Comparison of ENCODE assay signal across 21 cellular contexts in the genomic region with DNA sequence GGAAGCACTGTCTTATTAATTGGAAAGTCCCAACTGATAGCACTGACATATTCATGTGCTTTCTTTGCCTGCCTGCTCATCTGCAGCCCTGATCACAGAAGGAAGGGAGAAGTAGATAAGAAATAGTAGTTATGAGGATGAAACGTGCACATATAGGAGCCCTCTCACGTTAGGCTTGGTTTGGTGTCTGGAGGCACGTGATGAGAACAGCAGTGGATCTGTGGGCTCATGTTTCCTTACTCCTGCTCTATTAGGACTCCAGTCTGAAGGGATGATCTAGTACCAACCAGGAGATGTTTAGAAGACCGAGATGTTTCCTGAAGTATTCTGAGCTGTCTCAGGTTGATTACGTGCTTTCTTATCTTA.
DNase-seq lines count a peak whose midpoint lies in the region; ATAC-seq, FAIRE-seq and TF ChIP-seq lines count a peak whose summit lies in the region.
"Had no signal": no experiment of that assay in that cellular context is flagged by ENCODE, and none has a peak within 500 bp of the region (broad histone marks: within the 10 kb centered on the region; RNA-seq: fewer than 3 reads in every experiment).

No MANE protein-coding gene starts in this region.

- peaks cover 78% of the 10 kb centered on the region for H3K4me1 Mint-ChIP-seq in activated CD8-positive, alpha-beta T cell treated with anti-CD3 and anti-CD28 coated beads for 36 hours (ENCODE audit: low read depth)
- peaks cover 32% of the 10 kb centered on the region for H3K4me1 Mint-ChIP-seq in activated CD8-positive, alpha-beta T cell treated with anti-CD3 and anti-CD28 coated beads, Interleukin-2, amount 10 ng/mL, durations not matched to agents 7 days and 5 days (ENCODE audit: low read depth)
- H3K4me1 Mint-ChIP-seq in stimulated activated memory B cell treated with anti-CD40 and anti-IgM and Interleukin-4, amounts not matched to agents 10 μg/mL and 1 μg/mL and 100 μg/mL, for 72 hours = peaks cover 95% of the 10 kb centered on the region

- peak; percentile 23 for FAIRE-seq in K562 (lab: Jason Lieb, UNC)
- FAIRE-seq: A549, GM12891 had no signal

- no peak overlapping the region for H3K4me3 ChIP-seq in K562
- H3K4me3 ChIP-seq: A549; adrenal gland; BLaER1 treated with 17β-estradiol and CSF1 and Interleukin-3, amounts not matched to agents 10 nM and 100 nM; gastroesophageal sphincter; HAP-1; SK-N-MC had no signal

- no peak for TF ChIP-seq EP300 in K562 (IDR thresholded peaks at IDR 0.05; ENCODE audit: low read length)

- no peaks in the 10 kb centered on the region for H3K9me3 ChIP-seq in K562 (replicated peaks; ENCODE audit: control insufficient read depth, insufficient read depth, low read depth, low read length)
- H3K9me3 ChIP-seq: A549; adrenal gland; BLaER1 treated with 17β-estradiol and CSF1 and Interleukin-3, amounts not matched to agents 10 nM and 100 nM; gastroesophageal sphincter; HAP-1 had no signal

- no peak for TF ChIP-seq RAD21 in K562 (CRISPR knock-in tag; conservative IDR thresholded peaks at IDR 0.05 in 1 of 2, IDR thresholded peaks at IDR 0.05 in 1 of 2)

- H3K36me3 ChIP-seq in K562 (ENCODE audit: control insufficient read depth, insufficient read depth, low read length) = no peaks in the 10 kb centered on the region
- H3K36me3 ChIP-seq: adrenal gland, gastroesophageal sphincter, HAP-1 had no signal

- ATAC-seq in activated CD8-positive, alpha-beta T cell treated with anti-CD3 and anti-CD28 coated beads for 36 hours = peak; percentile 10
- no peak for ATAC-seq in activated CD8-positive, alpha-beta T cell treated with anti-CD3 and anti-CD28 coated beads, Interleukin-2, amount 10 ng/mL, durations not matched to agents 7 days and 5 days
- ATAC-seq in K562 = peak; percentile 48
- ATAC-seq in stimulated activated memory B cell treated with anti-CD40 and anti-IgM and Interleukin-4, amounts not matched to agents 10 μg/mL and 1 μg/mL and 100 μg/mL, for 72 hours = peak; percentile 61
- no peak for ATAC-seq in GM21723 (IDR thresholded peaks at IDR 0.05; ENCODE audit: unreplicated experiment)
- ATAC-seq: A549; gastroesophageal sphincter; natural killer cell treated with Interleukin-12 subunit alpha and Interleukin-12 subunit beta and Interleukin-15 and Interleukin-18, amount 100 ng/mL, for 72 hours had no signal

- H3K27me3 Mint-ChIP-seq in activated CD8-positive, alpha-beta T cell treated with anti-CD3 and anti-CD28 coated beads for 36 hours = no peaks in the 10 kb centered on the region
- no peaks in the 10 kb centered on the region for H3K27me3 Mint-ChIP-seq in activated CD8-positive, alpha-beta T cell treated with anti-CD3 and anti-CD28 coated beads, Interleukin-2, amount 10 ng/mL, durations not matched to agents 7 days and 5 days (ENCODE audit: low read depth)
- H3K27me3 Mint-ChIP-seq in stimulated activated memory B cell treated with anti-CD40 and anti-IgM and Interleukin-4, amounts not matched to agents 10 μg/mL and 1 μg/mL and 100 μg/mL, for 72 hours = no peaks in the 10 kb centered on the region
- H3K27me3 Mint-ChIP-seq: natural killer cell treated with Interleukin-12 subunit alpha and Interleukin-12 subunit beta and Interleukin-15 and Interleukin-18, amount 100 ng/mL, for 72 hours had no signal

- H3K79me2 ChIP-seq in K562 (ENCODE audit: control insufficient read depth, insufficient read depth, low read length) = peaks cover 95% of the 10 kb centered on the region

- no peak overlapping the region for H3K27ac Mint-ChIP-seq in activated CD8-positive, alpha-beta T cell treated with anti-CD3 and anti-CD28 coated beads for 36 hours
- no peak overlapping the region for H3K27ac Mint-ChIP-seq in activated CD8-positive, alpha-beta T cell treated with anti-CD3 and anti-CD28 coated beads, Interleukin-2, amount 10 ng/mL, durations not matched to agents 7 days and 5 days
- peak overlapping the region; percentile 93 for H3K27ac Mint-ChIP-seq in stimulated activated memory B cell treated with anti-CD40 and anti-IgM and Interleukin-4, amounts not matched to agents 10 μg/mL and 1 μg/mL and 100 μg/mL, for 72 hours
- H3K27ac Mint-ChIP-seq: natural killer cell treated with Interleukin-12 subunit alpha and Interleukin-12 subunit beta and Interleukin-15 and Interleukin-18, amount 100 ng/mL, for 72 hours had no signal

- peaks cover 36% of the 10 kb centered on the region for H4K20me1 ChIP-seq in K562 (replicated peaks; ENCODE audit: control insufficient read depth, insufficient read depth, low read length)

- H3K27me3 ChIP-seq in K562 (ENCODE audit: control insufficient read depth in 2 of 2, insufficient read depth in 2 of 2, low read length in 2 of 2) = no peaks in the 10 kb centered on the region
- H3K27me3 ChIP-seq: adrenal gland; BLaER1 treated with 17β-estradiol and CSF1 and Interleukin-3, amounts not matched to agents 10 nM and 100 nM; gastroesophageal sphincter had no signal

- H3K9me1 ChIP-seq in K562 (ENCODE audit: control insufficient read depth, insufficient read depth, low read length) = no peaks in the 10 kb centered on the region

- intact Hi-C loops in activated CD8-positive, alpha-beta T cell treated with anti-CD3 and anti-CD28 coated beads for 36 hours (cut with micrococcal nuclease) = loop anchor here (1.0 kb wide), 1 partner anchor 28 kb away; no protein-coding TSS in a partner anchor
- intact Hi-C loops in K562 (cut with micrococcal nuclease) = no loop called here

- H3K9ac ChIP-seq in K562 (ENCODE audit: insufficient read depth in 1 of 2, low read depth in 2 of 2, low read length in 2 of 2) = no peak overlapping the region
- H3K9ac ChIP-seq: BLaER1 treated with 17β-estradiol and CSF1 and Interleukin-3, amounts not matched to agents 10 nM and 100 nM had no signal

- H2AFZ ChIP-seq in K562 (ENCODE audit: low read depth, low read length) = no peak overlapping the region

- no peak overlapping the region for H3K4me3 Mint-ChIP-seq in activated CD8-positive, alpha-beta T cell treated with anti-CD3 and anti-CD28 coated beads for 36 hours
- no peak overlapping the region for H3K4me3 Mint-ChIP-seq in activated CD8-positive, alpha-beta T cell treated with anti-CD3 and anti-CD28 coated beads, Interleukin-2, amount 10 ng/mL, durations not matched to agents 7 days and 5 days
- peak overlapping the region; percentile 72 for H3K4me3 Mint-ChIP-seq in stimulated activated memory B cell treated with anti-CD40 and anti-IgM and Interleukin-4, amounts not matched to agents 10 μg/mL and 1 μg/mL and 100 μg/mL, for 72 hours
- H3K4me3 Mint-ChIP-seq: natural killer cell treated with Interleukin-12 subunit alpha and Interleukin-12 subunit beta and Interleukin-15 and Interleukin-18, amount 100 ng/mL, for 72 hours had no signal

- no peak for TF ChIP-seq POLR2A in K562 (conservative IDR thresholded peaks at IDR 0.05)

- in situ Hi-C loops in K562 (cut with MboI) = no loop called here

- H3K4me2 ChIP-seq in K562 (ENCODE audit: insufficient read depth, low read length) = peak overlapping the region; percentile 53
- H3K4me2 ChIP-seq: A549 had no signal

- WGBS in K562 (ENCODE audit: insufficient coverage, low coverage, missing lambda C conversion rate) = 5% methylated on average over 4 of the region's 5 CpGs

- H3K9me3 Mint-ChIP-seq in activated CD8-positive, alpha-beta T cell treated with anti-CD3 and anti-CD28 coated beads for 36 hours = no peaks in the 10 kb centered on the region
- no peaks in the 10 kb centered on the region for H3K9me3 Mint-ChIP-seq in activated CD8-positive, alpha-beta T cell treated with anti-CD3 and anti-CD28 coated beads, Interleukin-2, amount 10 ng/mL, durations not matched to agents 7 days and 5 days (ENCODE audit: insufficient read depth)
- no peaks in the 10 kb centered on the region for H3K9me3 Mint-ChIP-seq in stimulated activated memory B cell treated with anti-CD40 and anti-IgM and Interleukin-4, amounts not matched to agents 10 μg/mL and 1 μg/mL and 100 μg/mL, for 72 hours
- H3K9me3 Mint-ChIP-seq: natural killer cell treated with Interleukin-12 subunit alpha and Interleukin-12 subunit beta and Interleukin-15 and Interleukin-18, amount 100 ng/mL, for 72 hours had no signal

- BruUV-seq in K562 (replicated peaks; lab: Mats Ljungman, UMichigan) = no TSS peak

- no peak for DNase-seq in activated CD8-positive, alpha-beta T cell treated with anti-CD3 and anti-CD28 coated beads for 36 hours
- DNase-seq in activated CD8-positive, alpha-beta T cell treated with anti-CD3 and anti-CD28 coated beads, Interleukin-2, amount 10 ng/mL, durations not matched to agents 7 days and 5 days = no peak
- DNase-seq in NCI-H69 (lab: John Stamatoyannopoulos, UW) (peak; percentile 37), K562 (ENCODE audit: extremely low read depth in 1 of 4, low spot score in 3 of 4) (peak in 2 of 4 experiments; percentile 17 to 23), NCI-H1105 (lab: John Stamatoyannopoulos, UW) (no peak), amygdala (lab: John Stamatoyannopoulos, UW) (no peak)
- DNase-seq: adrenal gland; KBM-7; mesendoderm; NCI-H187; NCI-H345; NK-92 treated with Interleukin-12 subunit alpha and Interleukin-12 subunit beta, amount 100 ng/mL, for 24 hours had no signal

- peaks cover 3 to 29% of the 10 kb centered on the region in 2 experiments for H3K4me1 ChIP-seq in K562 (replicated peaks in 1 of 2; ENCODE audit: control insufficient read depth in 2 of 2, insufficient read depth in 2 of 2, low read length in 2 of 2)
- H3K4me1 ChIP-seq: adrenal gland had no signal

- CTCF ChIA-PET in activated CD8-positive, alpha-beta T cell treated with anti-CD3 and anti-CD28 coated beads for 36 hours (lab: Charles Lee) = interaction anchor here (0.8 to 3.6 kb wide), 8 partner anchors 11 to 53 kb away, joined by 3 to 17 read pairs (median 4); no protein-coding TSS in a partner anchor
- CTCF ChIA-PET in activated CD8-positive, alpha-beta T cell treated with anti-CD3 and anti-CD28 coated beads, Interleukin-2, amount 10 ng/mL, durations not matched to agents 7 days and 5 days (lab: Charles Lee) = interaction anchor here (0.9 to 1.5 kb wide), 3 partner anchors 13 to 441 kb away, joined by 3 to 5 read pairs (median 4); no protein-coding TSS in a partner anchor
- CTCF ChIA-PET in K562 (lab: Yijun Ruan, JAX; ENCODE audit: low intra/inter-chr PET ratio) = no interaction called here

- TF ChIP-seq CTCF in activated CD8-positive, alpha-beta T cell treated with anti-CD3 and anti-CD28 coated beads for 36 hours (IDR thresholded peaks at IDR 0.05) = no peak
- TF ChIP-seq CTCF in K562 (IDR thresholded peaks at IDR 0.05 in 2 of 3, conservative IDR thresholded peaks at IDR 0.05 in 1 of 3; ENCODE audit: insufficient read depth in 2 of 3, low read depth in 1 of 3, low read length in 3 of 3) = no peak

- POLR2A ChIA-PET in activated CD8-positive, alpha-beta T cell treated with anti-CD3 and anti-CD28 coated beads for 36 hours (lab: Charles Lee) = no interaction called here
- POLR2A ChIA-PET in activated CD8-positive, alpha-beta T cell treated with anti-CD3 and anti-CD28 coated beads, Interleukin-2, amount 10 ng/mL, durations not matched to agents 7 days and 5 days (lab: Charles Lee) = no interaction called here
- POLR2A ChIA-PET in K562 (lab: Yijun Ruan, JAX) = interaction anchor here (0.9 to 1.0 kb wide), 2 partner anchors 34 to 51 kb away, joined by 3 read pairs; no protein-coding TSS in a partner anchor

- peak overlapping the region; percentile 6; the same call in 1 of the 3 replicates for H3K27ac ChIP-seq in K562 (ENCODE audit: extremely low read depth, low read depth, low read length)
- H3K27ac ChIP-seq: A549, adrenal gland, gastroesophageal sphincter, SK-N-MC had no signal

- H3K36me3 Mint-ChIP-seq in activated CD8-positive, alpha-beta T cell treated with anti-CD3 and anti-CD28 coated beads for 36 hours (ENCODE audit: low read depth) = no peaks in the 10 kb centered on the region
- H3K36me3 Mint-ChIP-seq in activated CD8-positive, alpha-beta T cell treated with anti-CD3 and anti-CD28 coated beads, Interleukin-2, amount 10 ng/mL, durations not matched to agents 7 days and 5 days (ENCODE audit: low read depth) = peaks cover 9% of the 10 kb centered on the region
- H3K36me3 Mint-ChIP-seq in stimulated activated memory B cell treated with anti-CD40 and anti-IgM and Interleukin-4, amounts not matched to agents 10 μg/mL and 1 μg/mL and 100 μg/mL, for 72 hours = peaks cover 6% of the 10 kb centered on the region

Comparison
In these comparisons a context has a peak if more than half of its experiments do, and no peak if none do; other contexts are left out.
1. ATAC-seq: peak in activated CD8-positive, alpha-beta T cell treated with anti-CD3 and anti-CD28 coated beads for 36 hours (single experiment), K562 (single experiment) and stimulated activated memory B cell treated with anti-CD40 and anti-IgM and Interleukin-4, amounts not matched to agents 10 μg/mL and 1 μg/mL and 100 μg/mL, for 72 hours (single experiment); none in activated CD8-positive, alpha-beta T cell treated with anti-CD3 and anti-CD28 coated beads, Interleukin-2, amount 10 ng/mL, durations not matched to agents 7 days and 5 days (single experiment) and GM21723 (single experiment).